9 cellular contexts compared by ENCODE assay signal in genomic region chr1:241640867-241641542, GRCh38. TPM values are rescaled to one million over a fixed set of nuclear protein-coding genes. Genes with fewer than 3 reads are reported as not detected.
DNase-seq lines count a peak whose midpoint lies in the region; ATAC-seq and TF ChIP-seq lines count a peak whose summit lies in the region.
"Had no signal": no experiment of that assay in that cellular context is flagged by ENCODE, and none has a peak within 500 bp of the region (broad histone marks: within the 10 kb centered on the region; RNA-seq: fewer than 3 reads in every experiment).

No MANE protein-coding gene starts in this region.

- H3K27ac ChIP-seq in CD4-positive, alpha-beta memory T cell (ENCODE audit: low read depth, low read length): no peak overlapping the region
- H3K27ac ChIP-seq in brain microvascular endothelial cell: peak overlapping the region; percentile 45
- H3K27ac ChIP-seq in muscle layer of duodenum (ENCODE audit: low read length): no peak overlapping the region

- H3K9me3 Mint-ChIP-seq in CD4-positive, alpha-beta memory T cell: peaks cover 0 to 3% (median 0%) of the 10 kb centered on the region in 8 donors

- peaks cover 25% of the 10 kb centered on the region for H3K4me1 ChIP-seq in CD4-positive, alpha-beta memory T cell (ENCODE audit: insufficient read depth, low read length)
- H3K4me1 ChIP-seq in muscle layer of duodenum (ENCODE audit: control insufficient read depth in 1 of 2, insufficient read depth in 2 of 2, low read length in 2 of 2): peaks cover 0 to 7% of the 10 kb centered on the region in 2 donors

- H3K4me3 Mint-ChIP-seq in CD4-positive, alpha-beta memory T cell: peak overlapping the region; percentile 75 to 88 (median 86)

- no peaks in the 10 kb centered on the region for H3K27me3 ChIP-seq in CD4-positive, alpha-beta memory T cell (ENCODE audit: insufficient read depth, low read length)
- no peaks in the 10 kb centered on the region for H3K27me3 ChIP-seq in brain microvascular endothelial cell (replicated peaks)
- no peaks in the 10 kb centered on the region for H3K27me3 ChIP-seq in muscle layer of duodenum (ENCODE audit: low read depth, low read length)

- intact Hi-C loops in CD4-positive, alpha-beta memory T cell (cut with micrococcal nuclease): loop anchor here (1.0 to 2.0 kb wide), 4 partner anchors 14 to 1614 kb away; partner anchors contain the start of gene CEP170

- ATAC-seq in omental fat pad (ENCODE audit: low FRiP score): no peak
- ATAC-seq in GM21447 (IDR thresholded peaks at IDR 0.05; ENCODE audit: unreplicated experiment): no peak

- no peaks in the 10 kb centered on the region for H3K36me3 ChIP-seq in CD4-positive, alpha-beta memory T cell (ENCODE audit: insufficient read depth, low read length)
- peaks cover 2% of the 10 kb centered on the region for H3K36me3 ChIP-seq in brain microvascular endothelial cell (replicated peaks)
- no peaks in the 10 kb centered on the region for H3K36me3 ChIP-seq in muscle layer of duodenum (ENCODE audit: control insufficient read depth in 1 of 2, insufficient read depth in 2 of 2, low read length in 2 of 2)

- H3K36me3 Mint-ChIP-seq in CD4-positive, alpha-beta memory T cell: no peaks in the 10 kb centered on the region

- POLR2A ChIA-PET in CD4-positive, alpha-beta memory T cell (lab: Charles Lee; ENCODE audit: partially characterized antibody): interaction anchor here (0.9 to 2.6 kb wide), 10 partner anchors 11 to 1614 kb away, joined by 3 to 18 read pairs (median 4); partner anchors contain the start of genes CEP170, EXO1, FH and SDCCAG8

- in situ Hi-C loops in brain microvascular endothelial cell (cut with HindIII; ENCODE audit: low pct_ligation_motif_present, low sequenced_read_pairs): no loop called here

- peak in 2 of 5 donors; percentile 4 to 43 for DNase-seq in CD4-positive, alpha-beta memory T cell
- DNase-seq in M059J (ENCODE audit: low read depth): peak; percentile 11
- no peak for DNase-seq in brain microvascular endothelial cell
- DNase-seq in NCI-H2227 (lab: John Stamatoyannopoulos, UW; ENCODE audit: unreplicated experiment): no peak
- DNase-seq in omental fat pad (ENCODE audit: low spot score): no peak
- no peak for DNase-seq in DMS 273 treated with DMSO at 0.1 percent for 48 hours (lab: John Stamatoyannopoulos, UW)

- H3K4me3 ChIP-seq in CD4-positive, alpha-beta memory T cell (ENCODE audit: low read length in 2 of 2): peak overlapping the region in 1 of 2 donors; percentile 58
- H3K4me3 ChIP-seq in brain microvascular endothelial cell (ENCODE audit: low read depth, low read length) (no peak overlapping the region), muscle layer of duodenum (ENCODE audit: low read depth in 1 of 2, low read length in 2 of 2) (peak overlapping the region; percentile 66 to 68)

- H3K27me3 Mint-ChIP-seq in CD4-positive, alpha-beta memory T cell: no peaks in the 10 kb centered on the region

- CTCF ChIA-PET in CD4-positive, alpha-beta memory T cell (lab: Charles Lee; ENCODE audit: partially characterized antibody): interaction anchor here (0.8 to 2.2 kb wide), 9 partner anchors 9 to 358 kb away, joined by 3 to 10 read pairs (median 3); partner anchors contain the start of gene MAP1LC3C

- no peaks in the 10 kb centered on the region for H3K9me3 ChIP-seq in CD4-positive, alpha-beta memory T cell (ENCODE audit: control insufficient read depth in 1 of 2, low read length in 2 of 2)
- H3K9me3 ChIP-seq in muscle layer of duodenum (ENCODE audit: control insufficient read depth in 1 of 2, low read length in 2 of 2): no peaks in the 10 kb centered on the region

- peaks cover 18 to 40% (median 25%) of the 10 kb centered on the region in 4 donors for H3K4me1 Mint-ChIP-seq in CD4-positive, alpha-beta memory T cell

- no peak for TF ChIP-seq CTCF in brain microvascular endothelial cell (IDR thresholded peaks at IDR 0.05; ENCODE audit: low read depth, low read length, missing control alignments)
- TF ChIP-seq CTCF in omental fat pad (IDR thresholded peaks at IDR 0.05): no peak

- peak overlapping the region; percentile 49 to 96 (median 85) for H3K27ac Mint-ChIP-seq in CD4-positive, alpha-beta memory T cell

RNA-seq across cellular contexts. Expression of gene CHML, which starts 0.8 kb away (rescaled TPM):
- 1 to 10 TPM; 7.5 to 8.8 TPM for total RNA-seq in CD4-positive, alpha-beta memory T cell
- 1 to 10 TPM; 2.2 to 2.5 TPM for polyA plus RNA-seq in CD4-positive, alpha-beta memory T cell
- 11.9 and 16.9 TPM in 2 replicates for total RNA-seq in M059J (2014; rRNA removed; shearing (Covaris generic))
- 10 to 100 TPM in 1 of 4 donors, 1 to 10 TPM in 3; 4.8 to 12.6 (median 7.7) TPM for total RNA-seq in omental fat pad

RNA-seq across cellular contexts. Expression of gene OPN3, which starts 0.8 kb away (rescaled TPM):
- total RNA-seq in CD4-positive, alpha-beta memory T cell: 1 to 10 TPM; 3.9 to 4.8 TPM
- 10 to 100 TPM; 12.9 to 17.5 TPM for polyA plus RNA-seq in CD4-positive, alpha-beta memory T cell
- total RNA-seq in M059J (2014; rRNA removed; shearing (Covaris generic)): 30.2 and 30.8 TPM in 2 replicates
- total RNA-seq in omental fat pad: 10 to 100 TPM; 10.9 to 20.0 (median 12.8) TPM

RNA-seq across cellular contexts. Expression of gene WDR64, which starts 11.1 kb away (rescaled TPM):
- not detected for total RNA-seq in CD4-positive, alpha-beta memory T cell
- polyA plus RNA-seq in CD4-positive, alpha-beta memory T cell: under 1 TPM in 1 of 2 donors, not detected in 1; 0.16 TPM
- not detected in 2 replicates for total RNA-seq in M059J (2014; rRNA removed; shearing (Covaris generic))
- total RNA-seq in omental fat pad: not detected
- total RNA-seq: glomerular endothelial cell had no signal
